Comparison of ENCODE assay signal across 1 cellular context in the genomic region with DNA sequence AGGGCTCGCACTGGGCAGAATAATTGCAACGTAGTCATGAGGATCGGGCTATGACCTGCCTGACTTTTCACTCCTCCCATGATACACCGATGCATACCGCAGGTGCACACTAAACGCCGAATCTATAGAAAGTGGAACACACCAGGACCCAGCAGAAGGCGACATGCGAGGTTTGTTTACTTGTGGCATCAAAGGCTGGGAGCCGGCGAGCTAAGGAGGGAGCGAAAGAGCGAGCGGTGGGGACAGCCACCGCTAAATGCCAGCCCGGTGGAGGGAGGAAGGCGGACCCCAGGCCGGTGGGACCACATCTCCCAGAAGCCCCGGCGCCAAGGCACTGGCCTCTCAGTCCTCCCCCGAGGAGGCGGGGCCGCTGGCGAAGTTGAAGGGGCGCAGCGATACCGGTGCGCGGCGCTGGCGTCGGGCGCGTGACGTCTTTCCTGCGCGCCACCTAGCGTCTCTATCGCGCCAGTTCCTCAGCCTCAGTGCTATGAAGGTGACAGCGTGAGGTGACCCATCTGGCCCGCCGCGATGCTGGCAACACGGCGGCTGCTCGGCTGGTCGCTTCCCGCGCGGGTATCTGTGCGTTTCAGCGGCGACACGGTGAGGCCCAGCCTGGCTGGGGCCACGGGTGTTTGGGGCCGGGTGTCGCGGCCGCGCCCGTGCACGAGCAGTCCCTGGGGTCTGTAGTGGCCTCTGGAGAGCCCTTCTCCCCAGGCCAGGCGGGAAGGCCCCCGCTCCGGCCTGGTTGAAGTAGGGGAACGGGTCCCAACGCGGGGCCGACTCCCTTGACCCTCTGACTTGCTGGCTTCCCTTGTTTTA.
A peak's percentile ranks its signal among the peaks of the same experiment; 100 is the strongest.
TF ChIP-seq lines count a peak whose summit lies in the region.

A gene (plus strand): TSS at position 460 of the 819 bp plus-strand sequence. CDS start 69 bp downstream, at position 529.

TF ChIP-seq in H1, 55 proteins besides CTCF, POLR2A, EP300 and RAD21:
- TF ChIP-seq, protein P1, sequence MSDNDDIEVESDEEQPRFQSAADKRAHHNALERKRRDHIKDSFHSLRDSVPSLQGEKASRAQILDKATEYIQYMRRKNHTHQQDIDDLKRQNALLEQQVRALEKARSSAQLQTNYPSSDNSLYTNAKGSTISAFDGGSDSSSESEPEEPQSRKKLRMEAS (IDR thresholded peaks at IDR 0.05): peak; percentile 70
- TF ChIP-seq SRF (IDR thresholded peaks at IDR 0.05; ENCODE audit: low read depth, low read length): peak; percentile 71
- peak; percentile 37; the same call in 1 of the 2 replicates for TF ChIP-seq TBP (IDR thresholded peaks at IDR 0.05; ENCODE audit: low read depth, low read length)
- peak; percentile 97 to 98; a peak in 3 of 4 replicates for TF ChIP-seq SIN3A (conservative IDR thresholded peaks at IDR 0.05 in 1 of 2, IDR thresholded peaks at IDR 0.05 in 1 of 2; ENCODE audit: low read depth in 1 of 2, low read length in 2 of 2)
- TF ChIP-seq TAF1 (IDR thresholded peaks at IDR 0.05; ENCODE audit: low read depth, low read length): peak; percentile 76; the same call in 1 of the 2 replicates
- TF ChIP-seq TCF12 (IDR thresholded peaks at IDR 0.05; ENCODE audit: low read depth, low read length): no peak
- no peak for TF ChIP-seq KDM1A (IDR thresholded peaks at IDR 0.05; ENCODE audit: borderline replicate concordance, low read length)
- TF ChIP-seq, protein P2, sequence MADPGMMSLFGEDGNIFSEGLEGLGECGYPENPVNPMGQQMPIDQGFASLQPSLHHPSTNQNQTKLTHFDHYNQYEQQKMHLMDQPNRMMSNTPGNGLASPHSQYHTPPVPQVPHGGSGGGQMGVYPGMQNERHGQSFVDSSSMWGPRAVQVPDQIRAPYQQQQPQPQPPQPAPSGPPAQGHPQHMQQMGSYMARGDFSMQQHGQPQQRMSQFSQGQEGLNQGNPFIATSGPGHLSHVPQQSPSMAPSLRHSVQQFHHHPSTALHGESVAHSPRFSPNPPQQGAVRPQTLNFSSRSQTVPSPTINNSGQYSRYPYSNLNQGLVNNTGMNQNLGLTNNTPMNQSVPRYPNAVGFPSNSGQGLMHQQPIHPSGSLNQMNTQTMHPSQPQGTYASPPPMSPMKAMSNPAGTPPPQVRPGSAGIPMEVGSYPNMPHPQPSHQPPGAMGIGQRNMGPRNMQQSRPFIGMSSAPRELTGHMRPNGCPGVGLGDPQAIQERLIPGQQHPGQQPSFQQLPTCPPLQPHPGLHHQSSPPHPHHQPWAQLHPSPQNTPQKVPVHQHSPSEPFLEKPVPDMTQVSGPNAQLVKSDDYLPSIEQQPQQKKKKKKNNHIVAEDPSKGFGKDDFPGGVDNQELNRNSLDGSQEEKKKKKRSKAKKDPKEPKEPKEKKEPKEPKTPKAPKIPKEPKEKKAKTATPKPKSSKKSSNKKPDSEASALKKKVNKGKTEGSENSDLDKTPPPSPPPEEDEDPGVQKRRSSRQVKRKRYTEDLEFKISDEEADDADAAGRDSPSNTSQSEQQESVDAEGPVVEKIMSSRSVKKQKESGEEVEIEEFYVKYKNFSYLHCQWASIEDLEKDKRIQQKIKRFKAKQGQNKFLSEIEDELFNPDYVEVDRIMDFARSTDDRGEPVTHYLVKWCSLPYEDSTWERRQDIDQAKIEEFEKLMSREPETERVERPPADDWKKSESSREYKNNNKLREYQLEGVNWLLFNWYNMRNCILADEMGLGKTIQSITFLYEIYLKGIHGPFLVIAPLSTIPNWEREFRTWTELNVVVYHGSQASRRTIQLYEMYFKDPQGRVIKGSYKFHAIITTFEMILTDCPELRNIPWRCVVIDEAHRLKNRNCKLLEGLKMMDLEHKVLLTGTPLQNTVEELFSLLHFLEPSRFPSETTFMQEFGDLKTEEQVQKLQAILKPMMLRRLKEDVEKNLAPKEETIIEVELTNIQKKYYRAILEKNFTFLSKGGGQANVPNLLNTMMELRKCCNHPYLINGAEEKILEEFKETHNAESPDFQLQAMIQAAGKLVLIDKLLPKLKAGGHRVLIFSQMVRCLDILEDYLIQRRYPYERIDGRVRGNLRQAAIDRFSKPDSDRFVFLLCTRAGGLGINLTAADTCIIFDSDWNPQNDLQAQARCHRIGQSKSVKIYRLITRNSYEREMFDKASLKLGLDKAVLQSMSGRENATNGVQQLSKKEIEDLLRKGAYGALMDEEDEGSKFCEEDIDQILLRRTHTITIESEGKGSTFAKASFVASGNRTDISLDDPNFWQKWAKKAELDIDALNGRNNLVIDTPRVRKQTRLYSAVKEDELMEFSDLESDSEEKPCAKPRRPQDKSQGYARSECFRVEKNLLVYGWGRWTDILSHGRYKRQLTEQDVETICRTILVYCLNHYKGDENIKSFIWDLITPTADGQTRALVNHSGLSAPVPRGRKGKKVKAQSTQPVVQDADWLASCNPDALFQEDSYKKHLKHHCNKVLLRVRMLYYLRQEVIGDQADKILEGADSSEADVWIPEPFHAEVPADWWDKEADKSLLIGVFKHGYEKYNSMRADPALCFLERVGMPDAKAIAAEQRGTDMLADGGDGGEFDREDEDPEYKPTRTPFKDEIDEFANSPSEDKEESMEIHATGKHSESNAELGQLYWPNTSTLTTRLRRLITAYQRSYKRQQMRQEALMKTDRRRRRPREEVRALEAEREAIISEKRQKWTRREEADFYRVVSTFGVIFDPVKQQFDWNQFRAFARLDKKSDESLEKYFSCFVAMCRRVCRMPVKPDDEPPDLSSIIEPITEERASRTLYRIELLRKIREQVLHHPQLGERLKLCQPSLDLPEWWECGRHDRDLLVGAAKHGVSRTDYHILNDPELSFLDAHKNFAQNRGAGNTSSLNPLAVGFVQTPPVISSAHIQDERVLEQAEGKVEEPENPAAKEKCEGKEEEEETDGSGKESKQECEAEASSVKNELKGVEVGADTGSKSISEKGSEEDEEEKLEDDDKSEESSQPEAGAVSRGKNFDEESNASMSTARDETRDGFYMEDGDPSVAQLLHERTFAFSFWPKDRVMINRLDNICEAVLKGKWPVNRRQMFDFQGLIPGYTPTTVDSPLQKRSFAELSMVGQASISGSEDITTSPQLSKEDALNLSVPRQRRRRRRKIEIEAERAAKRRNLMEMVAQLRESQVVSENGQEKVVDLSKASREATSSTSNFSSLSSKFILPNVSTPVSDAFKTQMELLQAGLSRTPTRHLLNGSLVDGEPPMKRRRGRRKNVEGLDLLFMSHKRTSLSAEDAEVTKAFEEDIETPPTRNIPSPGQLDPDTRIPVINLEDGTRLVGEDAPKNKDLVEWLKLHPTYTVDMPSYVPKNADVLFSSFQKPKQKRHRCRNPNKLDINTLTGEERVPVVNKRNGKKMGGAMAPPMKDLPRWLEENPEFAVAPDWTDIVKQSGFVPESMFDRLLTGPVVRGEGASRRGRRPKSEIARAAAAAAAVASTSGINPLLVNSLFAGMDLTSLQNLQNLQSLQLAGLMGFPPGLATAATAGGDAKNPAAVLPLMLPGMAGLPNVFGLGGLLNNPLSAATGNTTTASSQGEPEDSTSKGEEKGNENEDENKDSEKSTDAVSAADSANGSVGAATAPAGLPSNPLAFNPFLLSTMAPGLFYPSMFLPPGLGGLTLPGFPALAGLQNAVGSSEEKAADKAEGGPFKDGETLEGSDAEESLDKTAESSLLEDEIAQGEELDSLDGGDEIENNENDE (IDR thresholded peaks at IDR 0.05; ENCODE audit: insufficient replicate concordance, low read length): no peak
- TF ChIP-seq TEAD4 (IDR thresholded peaks at IDR 0.05; ENCODE audit: low read depth, low read length): peak; percentile 12; the same call in 1 of the 2 replicates
- peak; percentile 86 for TF ChIP-seq KDM5A (IDR thresholded peaks at IDR 0.05; ENCODE audit: low read length)
- TF ChIP-seq KDM4A (IDR thresholded peaks at IDR 0.05; ENCODE audit: low read depth, low read length, severe bottlenecking): peak; percentile 99
- TF ChIP-seq, protein P3, sequence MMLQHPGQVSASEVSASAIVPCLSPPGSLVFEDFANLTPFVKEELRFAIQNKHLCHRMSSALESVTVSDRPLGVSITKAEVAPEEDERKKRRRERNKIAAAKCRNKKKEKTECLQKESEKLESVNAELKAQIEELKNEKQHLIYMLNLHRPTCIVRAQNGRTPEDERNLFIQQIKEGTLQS (IDR thresholded peaks at IDR 0.05; ENCODE audit: insufficient read depth, low read depth, low read length): peak; percentile 88
- peak; percentile 75 for TF ChIP-seq POLR2AphosphoS5 (IDR thresholded peaks at IDR 0.05; ENCODE audit: low read depth, low read length)
- TF ChIP-seq SIX5 (IDR thresholded peaks at IDR 0.05; ENCODE audit: low read depth, low read length): peak; percentile 51
- TF ChIP-seq NANOG (IDR thresholded peaks at IDR 0.05; ENCODE audit: insufficient read depth, low read depth, low read length, poor library complexity, severe bottlenecking): no peak
- TF ChIP-seq NRF1 (IDR thresholded peaks at IDR 0.05; ENCODE audit: low read depth, low read length): no peak
- peak; percentile 62 for TF ChIP-seq PHF8 (conservative IDR thresholded peaks at IDR 0.05; ENCODE audit: low read depth, low read length)
- peak in 1 of 2 experiments; percentile 71; a peak in 1 of 4 replicates for TF ChIP-seq HDAC2 (IDR thresholded peaks at IDR 0.05; ENCODE audit: borderline replicate concordance in 1 of 2, low read depth in 2 of 2, low read length in 2 of 2)
- TF ChIP-seq SP1 (IDR thresholded peaks at IDR 0.05; ENCODE audit: low read depth, low read length): peak; percentile 45; the same call in 1 of the 2 replicates
- TF ChIP-seq RBBP5 (IDR thresholded peaks at IDR 0.05; ENCODE audit: borderline replicate concordance, low read depth, low read length): peak; percentile 78; the same call in 1 of the 2 replicates
- TF ChIP-seq CREB1 (IDR thresholded peaks at IDR 0.05): peak; percentile 100
